Comparison of ENCODE assay signal across 9 cellular contexts in the genomic region with DNA sequence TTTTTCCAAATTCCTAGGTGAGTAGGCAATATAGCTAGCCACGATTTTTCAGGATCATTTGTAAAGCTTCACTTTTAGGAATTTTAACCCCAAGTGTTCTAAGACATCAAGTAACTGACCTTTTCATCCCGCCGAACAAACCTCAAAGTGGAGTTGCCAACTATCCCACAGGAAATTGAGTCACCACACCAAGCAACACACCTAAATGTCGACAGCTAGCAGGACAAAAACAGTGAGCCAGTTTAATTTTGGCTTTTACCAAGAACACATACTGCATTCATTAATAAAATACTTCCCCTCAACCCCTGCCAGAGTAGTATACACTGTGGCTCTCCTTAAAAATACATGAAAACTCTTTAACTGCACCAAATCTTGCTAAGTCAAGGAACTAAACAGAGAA.
DNase-seq lines count a peak whose midpoint lies in the region; ATAC-seq and TF ChIP-seq lines count a peak whose summit lies in the region.
"Had no signal": no experiment of that assay in that cellular context is flagged by ENCODE, and none has a peak within 500 bp of the region (broad histone marks: within the 10 kb centered on the region; RNA-seq: fewer than 3 reads in every experiment).

No MANE protein-coding gene starts in this region.

- H3K9ac ChIP-seq in skeletal muscle tissue (ENCODE audit: low read depth in 1 of 3, low read length in 3 of 3), result no peak overlapping the region

- no peaks in the 10 kb centered on the region for H3K9me3 Mint-ChIP-seq in activated T-cell treated with anti-CD3 and anti-CD28 coated beads, Interleukin-2, amount 50 U/mL, for 72 hours
- H3K9me3 Mint-ChIP-seq: stimulated activated naive B cell treated with anti-CD40 and anti-IgM and Interleukin-4, amounts not matched to agents 10 μg/mL and 1 μg/mL and 100 μg/mL, for 72 hours had no signal

- H3K36me3 ChIP-seq in skeletal muscle tissue (ENCODE audit: control insufficient read depth in 3 of 3, insufficient read depth in 3 of 3, low read length in 3 of 3), result peaks cover 0 to 3% (median 0%) of the 10 kb centered on the region in 3 donors

- H3K36me3 Mint-ChIP-seq in activated T-cell treated with anti-CD3 and anti-CD28 coated beads, Interleukin-2, amount 50 U/mL, for 72 hours (ENCODE audit: insufficient read depth in 2 of 2), result peaks cover 16 to 19% of the 10 kb centered on the region in 2 donors

- peak overlapping the region; percentile 98 to 100 for H3K4me3 Mint-ChIP-seq in activated T-cell treated with anti-CD3 and anti-CD28 coated beads, Interleukin-2, amount 50 U/mL, for 72 hours
- H3K4me3 Mint-ChIP-seq: stimulated activated naive B cell treated with anti-CD40 and anti-IgM and Interleukin-4, amounts not matched to agents 10 μg/mL and 1 μg/mL and 100 μg/mL, for 72 hours had no signal

- no peaks in the 10 kb centered on the region for H3K27me3 Mint-ChIP-seq in activated T-cell treated with anti-CD3 and anti-CD28 coated beads, Interleukin-2, amount 50 U/mL, for 72 hours (ENCODE audit: low read depth)

- ATAC-seq in activated T-cell treated with anti-CD3 and anti-CD28 coated beads, Interleukin-2, amount 50 U/mL, for 72 hours (replicated peaks in 1 of 2), result no peak
- ATAC-seq: stimulated activated naive B cell treated with anti-CD40 and anti-IgM and Interleukin-4, amounts not matched to agents 10 μg/mL and 1 μg/mL and 100 μg/mL, for 72 hours had no signal

- H3K27me3 ChIP-seq in skeletal muscle tissue (ENCODE audit: control insufficient read depth in 3 of 3, insufficient read depth in 3 of 3, low read length in 3 of 3), result no peaks in the 10 kb centered on the region

- H3K4me1 ChIP-seq in skeletal muscle tissue (ENCODE audit: control insufficient read depth in 3 of 3, insufficient read depth in 3 of 3, low read length in 3 of 3), result peaks cover 12 to 30% (median 28%) of the 10 kb centered on the region in 3 donors

- TF ChIP-seq CTCF in GM13977 (IDR thresholded peaks at IDR 0.05; ENCODE audit: extremely low read depth, insufficient read depth, missing control alignments), result no peak

- H3K4me3 ChIP-seq in skeletal muscle tissue (ENCODE audit: low read length in 3 of 3), result no peak overlapping the region

- in situ Hi-C loops in GM13977 (cut with MboI; ENCODE audit: low pct_unique_long_range_greater_than_20kb, low sequenced_read_pairs, unreplicated experiment), result no loop called here

- no peaks in the 10 kb centered on the region for H3K9me3 ChIP-seq in skeletal muscle tissue (ENCODE audit: control insufficient read depth in 3 of 3, low read length in 3 of 3)

- peaks cover 28% of the 10 kb centered on the region for H3K4me1 Mint-ChIP-seq in activated T-cell treated with anti-CD3 and anti-CD28 coated beads, Interleukin-2, amount 50 U/mL, for 72 hours (ENCODE audit: low read depth)

- H3K27ac Mint-ChIP-seq in activated T-cell treated with anti-CD3 and anti-CD28 coated beads, Interleukin-2, amount 50 U/mL, for 72 hours, result peak overlapping the region; percentile 2
- H3K27ac Mint-ChIP-seq: stimulated activated naive B cell treated with anti-CD40 and anti-IgM and Interleukin-4, amounts not matched to agents 10 μg/mL and 1 μg/mL and 100 μg/mL, for 72 hours had no signal

- H3K27ac ChIP-seq in skeletal muscle tissue (ENCODE audit: low read depth, low read length), result peak overlapping the region; percentile 28

- no peak for DNase-seq in activated T-cell treated with anti-CD3 and anti-CD28 coated beads, Interleukin-2, amount 50 U/mL, for 72 hours
- DNase-seq in activated T-cell treated with anti-CD3 and anti-CD28 coated beads, Interleukin-2, amount 50 U/mL, for 48 hours, result no peak
- peak; percentile 77 for DNase-seq in SW480 (ENCODE audit: low spot score)
- DNase-seq in fibroblast of peridontal ligament (ENCODE audit: extremely low read depth), result peak; percentile 35
- no peak for DNase-seq in GM13977 (ENCODE audit: low spot score)
- no peak for DNase-seq in KG1 (lab: John Stamatoyannopoulos, UW)
- DNase-seq in NCI-H1048 (lab: John Stamatoyannopoulos, UW), result no peak
- DNase-seq: stimulated activated naive B cell treated with anti-CD40 and anti-IgM and Interleukin-4, amounts not matched to agents 10 μg/mL and 1 μg/mL and 100 μg/mL, for 72 hours had no signal

Comparison
In these comparisons a context has a peak if more than half of its experiments do, and no peak if none do; other contexts are left out.
1. DNase-seq: peak in SW480 (single experiment) and fibroblast of peridontal ligament (single experiment); none in activated T-cell treated with anti-CD3 and anti-CD28 coated beads, Interleukin-2, amount 50 U/mL, for 72 hours (0 of 2), activated T-cell treated with anti-CD3 and anti-CD28 coated beads, Interleukin-2, amount 50 U/mL, for 48 hours (0 of 2), GM13977 (single experiment), KG1 (single experiment) and NCI-H1048 (single experiment).